In the genomic region with DNA sequence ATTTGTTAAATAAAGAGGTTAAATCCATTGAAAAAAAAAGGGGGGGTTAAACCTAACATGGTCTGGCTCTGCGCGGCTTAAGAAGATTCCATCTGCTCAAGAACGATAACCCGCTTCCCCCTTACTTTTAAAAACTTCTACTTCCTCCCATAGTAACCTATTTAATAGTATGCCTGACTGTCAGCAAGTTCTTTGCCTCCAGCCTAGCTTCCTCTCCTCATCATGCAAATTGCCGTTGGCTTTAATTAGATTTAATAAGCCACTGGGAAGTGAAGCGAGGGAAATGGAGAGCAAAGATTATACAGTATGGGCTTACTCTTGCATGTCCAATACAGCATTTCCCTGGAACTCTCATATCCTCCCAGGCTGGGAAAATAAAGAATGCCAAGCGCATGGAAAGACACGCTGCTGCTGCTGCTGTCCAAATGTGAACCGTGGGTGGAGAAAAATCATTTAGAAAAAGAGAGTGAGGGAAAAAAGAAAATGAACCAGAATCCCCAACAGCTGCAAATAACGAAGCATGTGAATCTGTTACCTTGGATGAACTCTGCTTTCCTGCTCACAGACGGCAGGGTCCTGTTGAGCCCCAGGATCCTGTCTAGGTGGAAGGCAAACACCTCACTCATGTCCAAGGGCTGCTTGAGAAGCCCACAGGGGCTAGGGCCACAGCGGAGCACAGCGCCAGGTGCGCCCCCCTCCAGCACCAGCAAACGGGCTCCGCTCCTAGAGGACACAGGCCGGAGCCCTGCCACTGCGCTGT, we compare ENCODE assay signal across 9 cellular contexts. TPM values are rescaled to one million over a fixed set of nuclear protein-coding genes. Genes with fewer than 3 reads are reported as not detected.
DNase-seq lines count a peak whose midpoint lies in the region; ATAC-seq and TF ChIP-seq lines count a peak whose summit lies in the region.
"Had no signal": no experiment of that assay in that cellular context is flagged by ENCODE, and none has a peak within 500 bp of the region (broad histone marks: within the 10 kb centered on the region; RNA-seq: fewer than 3 reads in every experiment).

No MANE protein-coding gene starts in this region.

- POLR2A ChIA-PET in IMR-90 (lab: Charles Lee; ENCODE audit: unreplicated experiment): no interaction called here

- H2AFZ ChIP-seq in ACC112 (ENCODE audit: low read length, unreplicated experiment): no peak overlapping the region
- H2AFZ ChIP-seq in IMR-90 (replicated peaks; ENCODE audit: low read length, poor library complexity): no peak overlapping the region

- H3K9me3 ChIP-seq in IMR-90 (ENCODE audit: control insufficient read depth, insufficient read depth, low read length): no peaks in the 10 kb centered on the region
- H3K9me3 ChIP-seq in mucosa of rectum (ENCODE audit: control insufficient read depth in 2 of 2, low read length in 2 of 2): no peaks in the 10 kb centered on the region

- H3K18ac ChIP-seq in IMR-90 (ENCODE audit: low read depth, low read length): peak overlapping the region; percentile 55

- no peak overlapping the region for H2BK5ac ChIP-seq in IMR-90 (ENCODE audit: low read depth, low read length, poor library complexity, severe bottlenecking)

- H3K4me3 Mint-ChIP-seq in chondrocyte (ENCODE audit: unreplicated experiment): peak overlapping the region; percentile 82
- H3K4me3 Mint-ChIP-seq: activated CD8-positive, alpha-beta T cell treated with anti-CD3 and anti-CD28 coated beads, Interleukin-2, amount 10 ng/mL, durations not matched to agents 7 days and 5 days had no signal

- no peak for TF ChIP-seq RAD21 in IMR-90 (IDR thresholded peaks at IDR 0.05; ENCODE audit: low read length)

- H3K79me1 ChIP-seq in IMR-90 (ENCODE audit: low read depth in 1 of 2, low read length in 2 of 2): no peaks in the 10 kb centered on the region

- no peak for TF ChIP-seq CTCF in IMR-90 (conservative IDR thresholded peaks at IDR 0.05; ENCODE audit: low read depth, low read length)
- no peak for TF ChIP-seq CTCF in chondrocyte (IDR thresholded peaks at IDR 0.05)

- TF ChIP-seq POLR2A in IMR-90 (IDR thresholded peaks at IDR 0.05; ENCODE audit: low read depth, low read length): no peak
- no peak for TF ChIP-seq POLR2A in GM18505 (IDR thresholded peaks at IDR 0.05; ENCODE audit: borderline replicate concordance, extremely low read depth, insufficient read depth, insufficient read length)

- H3K36me3 Mint-ChIP-seq in chondrocyte (ENCODE audit: low read depth): no peaks in the 10 kb centered on the region

- H3K14ac ChIP-seq in IMR-90 (replicated peaks; ENCODE audit: low read depth, low read length): peak overlapping the region; percentile 38

- H2AK9ac ChIP-seq in IMR-90 (replicated peaks; ENCODE audit: low read depth, low read length, poor library complexity): no peak overlapping the region

- no peak overlapping the region for H2AK5ac ChIP-seq in IMR-90 (ENCODE audit: low read depth, low read length)

- H3K23ac ChIP-seq in IMR-90 (ENCODE audit: low read depth, low read length): no peak overlapping the region

- H3K27ac ChIP-seq in ACC112 (ENCODE audit: low read depth, low read length): no peak overlapping the region
- H3K27ac ChIP-seq in IMR-90 (ENCODE audit: insufficient read depth, low read length): peak overlapping the region; percentile 15; the same call in 1 of the 2 replicates
- peak overlapping the region; percentile 48 to 71 for H3K27ac ChIP-seq in mucosa of rectum (ENCODE audit: low read depth in 2 of 2, low read length in 2 of 2)

- in situ Hi-C loops in IMR-90 (cut with MboI; ENCODE audit: low sequenced_read_pairs): loop anchor here (5.0 kb wide), 1 partner anchor 178 kb away; no protein-coding TSS in a partner anchor

- H2BK15ac ChIP-seq in IMR-90 (ENCODE audit: low read depth, low read length): no peak overlapping the region; the same call in 2 of the 3 replicates

- peak overlapping the region; percentile 31; the same call in 1 of the 2 replicates for H4K5ac ChIP-seq in IMR-90 (ENCODE audit: low read depth, low read length)

- peak; percentile 21 for DNase-seq in IMR-90
- DNase-seq in chondrocyte (ENCODE audit: low spot score): no peak
- no peak for DNase-seq in activated T-cell treated with anti-CD3 and anti-CD28 coated beads, Interleukin-2, amount 50 U/mL, for 1 hour

- no peak overlapping the region for H3K56ac ChIP-seq in IMR-90 (ENCODE audit: extremely low read depth, insufficient read depth, low read length)

- no peak overlapping the region for H3K4ac ChIP-seq in IMR-90 (ENCODE audit: low read depth, low read length)

- H3K9ac ChIP-seq in IMR-90 (ENCODE audit: low read depth, low read length) (peak overlapping the region; percentile 13; the same call in 1 of the 2 replicates), mucosa of rectum (ENCODE audit: low read depth in 1 of 2, low read length in 2 of 2) (peak overlapping the region; percentile 6 to 49)

- peak overlapping the region; percentile 95 for H3K4me2 ChIP-seq in IMR-90 (ENCODE audit: low read depth, low read length)

- peak overlapping the region; percentile 43 for H3K27ac Mint-ChIP-seq in chondrocyte (ENCODE audit: unreplicated experiment)
- H3K27ac Mint-ChIP-seq: activated CD8-positive, alpha-beta T cell treated with anti-CD3 and anti-CD28 coated beads, Interleukin-2, amount 10 ng/mL, durations not matched to agents 7 days and 5 days had no signal

- ATAC-seq in IMR-90 (ENCODE audit: low read depth) (peak; percentile 27; the same call in 1 of the 2 replicates), GM18873 (IDR thresholded peaks at IDR 0.05; ENCODE audit: low FRiP score, unreplicated experiment) (no peak), GM18505 (IDR thresholded peaks at IDR 0.05; ENCODE audit: unreplicated experiment) (no peak), GM21723 (IDR thresholded peaks at IDR 0.05; ENCODE audit: unreplicated experiment) (no peak)
- ATAC-seq: activated CD8-positive, alpha-beta T cell treated with anti-CD3 and anti-CD28 coated beads, Interleukin-2, amount 10 ng/mL, durations not matched to agents 7 days and 5 days had no signal

- H3K79me2 ChIP-seq in ACC112 (ENCODE audit: control insufficient read depth, insufficient read depth, low read length, unreplicated experiment): no peaks in the 10 kb centered on the region

- intact Hi-C loops in IMR-90 (cut with micrococcal nuclease): loop anchor here (5.0 kb wide), 2 partner anchors 87 to 948 kb away; a partner anchor contains a TSS

- no peaks in the 10 kb centered on the region for H3K27me3 ChIP-seq in ACC112 (ENCODE audit: insufficient read depth, low read length)
- no peaks in the 10 kb centered on the region for H3K27me3 ChIP-seq in IMR-90 (ENCODE audit: control insufficient read depth, insufficient read depth, low read length)
- H3K27me3 ChIP-seq in mucosa of rectum (ENCODE audit: control insufficient read depth in 2 of 2, insufficient read depth in 2 of 2, low read length in 2 of 2): no peaks in the 10 kb centered on the region

- H3K4me1 Mint-ChIP-seq in chondrocyte (ENCODE audit: low read depth): peaks cover 73% of the 10 kb centered on the region

- H2BK20ac ChIP-seq in IMR-90 (ENCODE audit: low read depth, low read length): peak overlapping the region; percentile 26; the same call in 1 of the 2 replicates

- no peaks in the 10 kb centered on the region for H3K27me3 Mint-ChIP-seq in chondrocyte (ENCODE audit: low read depth)

- no peaks in the 10 kb centered on the region for H4K20me1 ChIP-seq in IMR-90 (ENCODE audit: insufficient read depth, low read length)

- H2BK120ac ChIP-seq in IMR-90 (ENCODE audit: low read depth, low read length): no peak overlapping the region

- H4K91ac ChIP-seq in IMR-90 (ENCODE audit: insufficient read depth, low read depth, low read length): peak overlapping the region; percentile 22; the same call in 1 of the 2 replicates

- 100% methylated on average over 1 of the region's 18 CpGs; no CpG with 5 or more reads in 1 of the 2 experiments for WGBS in IMR-90 (ENCODE audit: extremely low coverage in 2 of 2, insufficient read length in 1 of 2), 2 experiments

- CTCF ChIA-PET in IMR-90 (lab: Yijun Ruan, JAX): no interaction called here

- H3K36me3 ChIP-seq in ACC112 (ENCODE audit: insufficient read depth, low read length) (no peaks in the 10 kb centered on the region), IMR-90 (ENCODE audit: control insufficient read depth, insufficient read depth, low read length) (peaks cover 7% of the 10 kb centered on the region; the same call in 1 of the 2 replicates), mucosa of rectum (ENCODE audit: control insufficient read depth in 2 of 2, insufficient read depth in 2 of 2, low read length in 2 of 2) (no peaks in the 10 kb centered on the region)

- H4K8ac ChIP-seq in IMR-90 (ENCODE audit: low read depth in 2 of 2, low read length in 2 of 2): no peak overlapping the region

- H3K4me3 ChIP-seq in ACC112 (ENCODE audit: low read depth, low read length) (peak overlapping the region; percentile 13; the same call in 1 of the 2 replicates), IMR-90 (ENCODE audit: insufficient read depth, low read depth, low read length) (peak overlapping the region; percentile 37), mucosa of rectum (ENCODE audit: low read length in 2 of 2) (peak overlapping the region; percentile 59 to 69)

- BruUV-seq in IMR-90 (replicated peaks; lab: Mats Ljungman, UMichigan): no TSS peak

- no peaks in the 10 kb centered on the region for H3K9me1 ChIP-seq in IMR-90 (ENCODE audit: insufficient read depth, low read length)

- H3K4me1 ChIP-seq in ACC112 (ENCODE audit: control insufficient read depth, insufficient read depth, low read length, unreplicated experiment): peaks cover 10% of the 10 kb centered on the region
- H3K4me1 ChIP-seq in IMR-90 (ENCODE audit: control insufficient read depth, insufficient read depth, low read length): peaks cover 14% of the 10 kb centered on the region
- peaks cover 2 to 6% of the 10 kb centered on the region in 2 donors for H3K4me1 ChIP-seq in mucosa of rectum (ENCODE audit: control insufficient read depth in 2 of 2, insufficient read depth in 2 of 2, low read length in 2 of 2)

- dilution Hi-C loops in IMR-90 (cut with HindIII; ENCODE audit: low sequenced_read_pairs, unreplicated experiment): no loop called here

- no peaks in the 10 kb centered on the region for H3K9me3 Mint-ChIP-seq in chondrocyte (ENCODE audit: low read depth)

TF ChIP-seq in IMR-90, 13 proteins besides CTCF, POLR2A, EP300 and RAD21 (continues in another document):
- TF ChIP-seq CHD1 (IDR thresholded peaks at IDR 0.05; ENCODE audit: low read depth, low read length) (no peak), MXI1 (IDR thresholded peaks at IDR 0.05; ENCODE audit: borderline replicate concordance, low read depth, low read length) (no peak; the same call in 1 of the 2 replicates), MAFK (IDR thresholded peaks at IDR 0.05; ENCODE audit: low read depth, low read length) (no peak)

RNA-seq across cellular contexts. Expression of a gene that starts 2.7 kb away (rescaled TPM):
- total RNA-seq in IMR-90 (2012; rRNA removed) (4.1 and 6.7 TPM in 2 replicates), chondrocyte (36.2 to 139 TPM (median 37.6 TPM) in 3 replicates)
- polyA plus RNA-seq in IMR-90 (2012; rRNA removed): 4.5 and 5.4 TPM in 2 replicates
- polyA plus RNA-seq in IMR-90 (2012; cell fraction: cytosol; rRNA removed): 1.9 and 4.6 TPM in 2 replicates
- polyA plus RNA-seq in IMR-90 (2012; cell fraction: nucleus; rRNA removed; ENCODE audit: low replicate concordance): 2.3 and 5.6 TPM in 2 replicates
- total RNA-seq: activated CD8-positive, alpha-beta T cell treated with anti-CD3 and anti-CD28 coated beads, Interleukin-2, amount 10 ng/mL, durations not matched to agents 7 days and 5 days had no signal

RNA-seq across cellular contexts. Expression of a gene that starts 40.2 kb away (rescaled TPM):
- total RNA-seq in IMR-90 (2012; rRNA removed) (1.9 and 2.2 TPM in 2 replicates), chondrocyte (2.6 to 4.1 TPM (median 3.0 TPM) in 3 replicates)
- polyA plus RNA-seq in IMR-90 (2012; rRNA removed): 0.39 and 0.58 TPM in 2 replicates
- 0.09 and 0.39 TPM in 2 replicates for polyA plus RNA-seq in IMR-90 (2012; cell fraction: cytosol; rRNA removed)
- polyA plus RNA-seq in IMR-90 (2012; cell fraction: nucleus; rRNA removed; ENCODE audit: low replicate concordance): 0.04 and 0.68 TPM in 2 replicates
- total RNA-seq: activated CD8-positive, alpha-beta T cell treated with anti-CD3 and anti-CD28 coated beads, Interleukin-2, amount 10 ng/mL, durations not matched to agents 7 days and 5 days had no signal

Comparison
In these comparisons a context has a peak if more than half of its experiments do, and no peak if none do; other contexts are left out.
1. H3K4me3 ChIP-seq: peak in every context shown above with its lines; median percentile 64 in mucosa of rectum; 37 in IMR-90; 13 in ACC112.